8 cellular contexts compared by ENCODE assay signal in the genomic region with DNA sequence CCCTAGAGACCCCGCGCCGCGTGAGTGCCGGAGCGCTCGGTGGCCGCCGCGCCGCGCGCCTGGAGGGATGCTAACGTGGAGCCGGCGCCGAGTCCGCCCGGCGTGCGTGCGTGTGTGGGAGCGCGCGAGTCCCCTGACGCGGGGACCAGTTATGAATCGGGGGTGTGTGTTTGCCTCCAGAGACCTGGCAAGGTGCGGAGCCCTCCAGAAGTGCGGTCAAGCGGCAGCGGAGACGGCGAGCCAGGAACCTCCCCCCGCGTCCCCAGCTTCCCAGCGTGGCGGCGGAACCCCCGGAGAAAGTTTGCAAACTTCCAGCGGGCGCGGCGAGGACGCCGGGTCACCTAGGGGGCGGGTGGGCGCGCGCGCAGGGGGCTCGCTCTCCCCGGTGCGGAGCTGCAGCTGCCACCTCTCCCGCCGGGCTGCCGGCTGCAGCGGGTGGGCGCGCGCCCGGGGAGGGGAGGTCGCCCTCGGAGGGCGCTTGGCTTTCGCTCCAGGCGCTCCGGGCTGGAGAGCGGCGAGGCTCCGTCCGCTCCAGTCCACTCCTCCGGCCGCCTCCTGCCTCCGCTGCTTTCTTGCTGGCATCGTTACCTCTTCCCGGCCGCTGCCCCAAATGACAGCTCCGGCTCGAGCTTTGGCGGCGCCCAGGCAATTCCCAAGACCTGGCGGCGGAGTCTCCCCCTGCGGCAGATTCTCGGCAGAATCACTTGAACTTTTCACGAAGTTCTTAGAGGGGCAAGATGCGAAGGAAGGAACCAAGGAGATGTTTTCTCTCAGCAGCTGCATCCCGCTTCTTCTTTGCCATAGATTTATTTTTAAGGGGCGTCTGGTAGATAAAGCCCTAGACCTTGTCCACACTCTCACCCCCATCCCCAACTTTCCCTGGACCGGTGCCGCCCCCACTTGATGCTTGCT. TPM values are rescaled to one million over a fixed set of nuclear protein-coding genes. Genes with fewer than 3 reads are reported as not detected.
DNase-seq lines count a peak whose midpoint lies in the region; ATAC-seq, FAIRE-seq and TF ChIP-seq lines count a peak whose summit lies in the region.

No MANE protein-coding gene starts in this region.

- no peaks in the 10 kb centered on the region for H3K27me3 ChIP-seq in SJCRH30
- no peaks in the 10 kb centered on the region for H3K27me3 ChIP-seq in endocrine pancreas (ENCODE audit: control insufficient read depth, insufficient read depth, low read length)

- H3K4me1 ChIP-seq in SJCRH30, result no peaks in the 10 kb centered on the region
- no peaks in the 10 kb centered on the region for H3K4me1 ChIP-seq in endocrine pancreas (ENCODE audit: control insufficient read depth, insufficient read depth, low read length)
- H3K4me1 ChIP-seq in mucosa of descending colon (ENCODE audit: low read depth), result peaks cover 4% of the 10 kb centered on the region

- H3K9ac ChIP-seq in endocrine pancreas (ENCODE audit: control insufficient read depth, insufficient read depth, low read length), result peak overlapping the region; percentile 92

- no peak for FAIRE-seq in urothelium cell line (lab: Jason Lieb, UNC)

- intact Hi-C loops in mucosa of descending colon (cut with DNase I, micrococcal nuclease), result no loop called here

- ATAC-seq in mucosa of descending colon (peak; percentile 13), GM21723 (IDR thresholded peaks at IDR 0.05; ENCODE audit: unreplicated experiment) (no peak)

- peak; percentile 20 for DNase-seq in stimulated activated CD4-positive, alpha-beta T cell treated with anti-CD3 and anti-CD28 coated beads, Interleukin-15, amount 100 ng/mL, for 24 hours
- no peak for DNase-seq in stimulated activated CD4-positive, alpha-beta T cell treated with anti-CD3 and anti-CD28 coated beads, Interleukin-12 subunit alpha, Interleukin-12 subunit beta, amount 100 ng/mL, for 4 hours
- DNase-seq in SJCRH30, result peak; percentile 69 to 71
- DNase-seq in mucosa of descending colon, result peak in 2 of 3 donors; percentile 8 to 28
- peak; percentile 44 for DNase-seq in urothelium cell line (ENCODE audit: low spot score)
- no peak for DNase-seq in NCI-H2196 treated with DMSO at 0.1 percent for 48 hours (lab: John Stamatoyannopoulos, UW; ENCODE audit: unreplicated experiment)

- peak overlapping the region; percentile 77 for H3K27ac ChIP-seq in SJCRH30

- no peaks in the 10 kb centered on the region for H3K36me3 ChIP-seq in SJCRH30
- H3K36me3 ChIP-seq in endocrine pancreas (ENCODE audit: control insufficient read depth, insufficient read depth, low read length), result no peaks in the 10 kb centered on the region
- H3K36me3 ChIP-seq in mucosa of descending colon (ENCODE audit: low read depth), result no peaks in the 10 kb centered on the region

- TF ChIP-seq CTCF in mucosa of descending colon (IDR thresholded peaks at IDR 0.05), result no peak

- H3K9me3 ChIP-seq in SJCRH30 (replicated peaks), result no peaks in the 10 kb centered on the region
- no peaks in the 10 kb centered on the region for H3K9me3 ChIP-seq in endocrine pancreas (ENCODE audit: control insufficient read depth, low read length)
- no peaks in the 10 kb centered on the region for H3K9me3 ChIP-seq in mucosa of descending colon

- H3K4me3 ChIP-seq in SJCRH30, result peak overlapping the region; percentile 65
- peak overlapping the region; percentile 90 for H3K4me3 ChIP-seq in endocrine pancreas (ENCODE audit: control insufficient read depth, insufficient read depth, low read length)
- H3K4me3 ChIP-seq in mucosa of descending colon, result no peak overlapping the region

RNA-seq across cellular contexts. Expression of a gene that starts 2.3 kb away (rescaled TPM):
- 17.6 and 20.8 TPM in 2 replicates for total RNA-seq in SJCRH30 (2014; rRNA removed; shearing (Covaris generic))
- 1 to 10 TPM in 2 of 3 donors, under 1 TPM in 1; 0.61 to 5.4 (median 1.9) TPM for total RNA-seq in mucosa of descending colon

Comparison
In these comparisons a context has a peak if more than half of its experiments do, and no peak if none do; other contexts are left out.
1. DNase-seq: peak in stimulated activated CD4-positive, alpha-beta T cell treated with anti-CD3 and anti-CD28 coated beads, Interleukin-15, amount 100 ng/mL, for 24 hours (single experiment), SJCRH30 (2 of 2), mucosa of descending colon (2 of 3) and urothelium cell line (single experiment); none in stimulated activated CD4-positive, alpha-beta T cell treated with anti-CD3 and anti-CD28 coated beads, Interleukin-12 subunit alpha, Interleukin-12 subunit beta, amount 100 ng/mL, for 4 hours (single experiment) and NCI-H2196 treated with DMSO at 0.1 percent for 48 hours (single experiment).